23 cellular contexts compared by ENCODE assay signal in the genomic region with DNA sequence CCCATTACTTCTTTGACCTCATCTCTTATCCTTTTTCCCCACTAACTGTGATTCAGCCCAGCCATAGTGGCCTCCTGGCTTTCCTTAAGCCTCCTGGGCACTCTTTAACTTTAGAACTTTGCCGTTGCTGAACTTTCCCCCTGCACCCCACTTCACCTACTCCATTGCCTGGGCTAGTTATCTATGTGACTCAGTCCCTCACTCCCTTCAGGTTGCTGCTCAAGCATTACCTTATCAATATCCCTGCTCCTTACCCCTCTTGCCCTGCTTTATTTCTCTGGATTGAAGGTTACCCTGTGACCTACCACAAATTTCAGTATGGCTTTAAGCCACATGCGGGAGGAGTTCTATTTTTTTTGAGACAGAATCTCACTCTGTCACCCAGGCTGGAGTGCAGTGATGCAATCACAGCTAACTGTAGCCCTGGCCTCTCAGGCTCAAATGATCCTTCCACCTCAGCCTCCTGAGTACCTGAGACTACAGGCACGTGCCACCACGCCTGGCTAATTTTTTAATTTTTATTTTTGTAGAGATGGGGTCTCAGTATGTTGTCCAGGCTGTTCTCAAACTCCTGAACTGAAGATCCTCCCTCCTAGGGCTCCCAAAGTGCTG. TPM values are rescaled to one million over a fixed set of nuclear protein-coding genes. Genes with fewer than 3 reads are reported as not detected.
DNase-seq lines count a peak whose midpoint lies in the region; ATAC-seq, FAIRE-seq and TF ChIP-seq lines count a peak whose summit lies in the region.
"Had no signal": no experiment of that assay in that cellular context is flagged by ENCODE, and none has a peak within 500 bp of the region (broad histone marks: within the 10 kb centered on the region; RNA-seq: fewer than 3 reads in every experiment).

No MANE protein-coding gene starts in this region.

- no peak overlapping the region for H3K27ac ChIP-seq in HepG2 (ENCODE audit: extremely low read length, insufficient read depth, low read length)
- H3K27ac ChIP-seq in right lobe of liver, result no peak overlapping the region
- no peak overlapping the region for H3K27ac ChIP-seq in astrocyte (ENCODE audit: low read depth, low read length)
- no peak overlapping the region for H3K27ac ChIP-seq in prostate gland
- H3K27ac ChIP-seq in neural progenitor cell, result no peak overlapping the region
- H3K27ac ChIP-seq: BLaER1, SJSA1 had no signal

- H3K27me3 ChIP-seq in HepG2 (ENCODE audit: control insufficient read depth in 1 of 2, insufficient read depth in 2 of 2, low read length in 2 of 2) (no peaks in the 10 kb centered on the region), right lobe of liver (no peaks in the 10 kb centered on the region), astrocyte (ENCODE audit: insufficient read depth, low read length) (no peaks in the 10 kb centered on the region), prostate gland (replicated peaks; ENCODE audit: insufficient read depth) (no peaks in the 10 kb centered on the region), neural progenitor cell (no peaks in the 10 kb centered on the region), MG63 (no peaks in the 10 kb centered on the region)
- H3K27me3 ChIP-seq: BLaER1, Peyer's patch, SJSA1 had no signal

- peak overlapping the region; percentile 41 for H3K4me3 Mint-ChIP-seq in astrocyte (ENCODE audit: unreplicated experiment)
- no peak overlapping the region for H3K4me3 Mint-ChIP-seq in nephron progenitor cell
- no peak overlapping the region for H3K4me3 Mint-ChIP-seq in neural progenitor cell
- H3K4me3 Mint-ChIP-seq: CD4-positive, alpha-beta memory T cell; H9 had no signal

- TF ChIP-seq CTCF in HepG2 (CRISPR knock-in tag; IDR thresholded peaks at IDR 0.05) (no peak), right lobe of liver (IDR thresholded peaks at IDR 0.05) (no peak), astrocyte (IDR thresholded peaks at IDR 0.05; ENCODE audit: insufficient read depth, low read depth, low read length) (no peak), nephron progenitor cell (IDR thresholded peaks at IDR 0.05) (no peak), prostate gland (IDR thresholded peaks at IDR 0.05) (no peak), neural progenitor cell (IDR thresholded peaks at IDR 0.05) (no peak)

- H3K9ac ChIP-seq in HepG2 (ENCODE audit: insufficient read depth, low read depth, low read length) (no peak overlapping the region), astrocyte (ENCODE audit: low read length) (no peak overlapping the region), neural progenitor cell (no peak overlapping the region)
- H3K9ac ChIP-seq: BLaER1 had no signal

- TF ChIP-seq RAD21 in HepG2 (CRISPR knock-in tag; IDR thresholded peaks at IDR 0.05), result no peak

- no peaks in the 10 kb centered on the region for H3K36me3 ChIP-seq in HepG2 (replicated peaks in 1 of 2; ENCODE audit: control insufficient read depth in 1 of 2, insufficient read depth in 2 of 2, low read length in 2 of 2)
- no peaks in the 10 kb centered on the region for H3K36me3 ChIP-seq in right lobe of liver
- no peaks in the 10 kb centered on the region for H3K36me3 ChIP-seq in astrocyte (ENCODE audit: insufficient read depth, low read length)
- no peaks in the 10 kb centered on the region for H3K36me3 ChIP-seq in prostate gland
- no peaks in the 10 kb centered on the region for H3K36me3 ChIP-seq in neural progenitor cell
- H3K36me3 ChIP-seq in MG63, result no peaks in the 10 kb centered on the region
- H3K36me3 ChIP-seq: Peyer's patch, SJSA1 had no signal

- intact Hi-C loops in HepG2 (cut with micrococcal nuclease; ENCODE audit: unreplicated experiment), result no loop called here
- intact Hi-C loops in right lobe of liver (cut with DNase I), result no loop called here
- intact Hi-C loops in prostate gland (cut with DNase I), result no loop called here

- no peak for FAIRE-seq in HepG2 (lab: Jason Lieb, UNC)
- FAIRE-seq in astrocyte (lab: Jason Lieb, UNC), result no peak

- H3K4me2 ChIP-seq in HepG2 (ENCODE audit: low read depth, low read length) (no peak overlapping the region), astrocyte (ENCODE audit: low read length) (no peak overlapping the region), neural progenitor cell (no peak overlapping the region)
- H3K4me2 ChIP-seq: BLaER1 had no signal

- H3K9me3 ChIP-seq in HepG2 (ENCODE audit: low read length), result no peaks in the 10 kb centered on the region
- H3K9me3 ChIP-seq in right lobe of liver, result no peaks in the 10 kb centered on the region
- no peaks in the 10 kb centered on the region for H3K9me3 ChIP-seq in astrocyte (ENCODE audit: insufficient read depth, low read depth, low read length)
- no peaks in the 10 kb centered on the region for H3K9me3 ChIP-seq in prostate gland
- no peaks in the 10 kb centered on the region for H3K9me3 ChIP-seq in neural progenitor cell (ENCODE audit: low read depth)
- H3K9me3 ChIP-seq in MG63, result no peaks in the 10 kb centered on the region
- H3K9me3 ChIP-seq: BLaER1, Caco-2, Peyer's patch, SJSA1 had no signal

- H3K27ac Mint-ChIP-seq in astrocyte (ENCODE audit: unreplicated experiment) (no peak overlapping the region), nephron progenitor cell (peak overlapping the region; percentile 20), neural progenitor cell (no peak overlapping the region)
- H3K27ac Mint-ChIP-seq: H9 had no signal

- DNase-seq in HepG2 (ENCODE audit: low spot score) (no peak), right lobe of liver (no peak), astrocyte (ENCODE audit: low read depth) (no peak), nephron progenitor cell (no peak), prostate gland (ENCODE audit: low spot score) (no peak), neural progenitor cell (ENCODE audit: low spot score) (no peak), MG63 (no peak)
- DNase-seq: Caco-2; CD4-positive, alpha-beta memory T cell; DMS 273 treated with DMSO at 0.1 percent for 48 hours; DMS79 treated with DMSO at 0.1 percent for 48 hours; H9; KBM-7; MV-4-11; NCI-H1105 treated with DMSO at 0.1 percent for 48 hours; NCI-H2029 treated with DMSO at 0.1 percent for 48 hours; NCI-H226; NCI-H510A treated with DMSO at 0.1 percent for 48 hours; NCI-H748 treated with DMSO at 0.1 percent for 48 hours; NK-92 treated with Interleukin-12 subunit alpha and Interleukin-12 subunit beta, amount 100 ng/mL, for 24 hours; Peyer's patch had no signal

- ATAC-seq in HepG2 (no peak), right lobe of liver (no peak)

- H3K4me3 ChIP-seq in HepG2 (replicated peaks in 1 of 3; ENCODE audit: insufficient read depth in 1 of 3, low read depth in 2 of 3, low read length in 3 of 3), result no peak overlapping the region
- H3K4me3 ChIP-seq in right lobe of liver, result no peak overlapping the region
- H3K4me3 ChIP-seq in astrocyte (ENCODE audit: insufficient read depth, low read depth, low read length), result no peak overlapping the region
- H3K4me3 ChIP-seq in prostate gland, result no peak overlapping the region
- H3K4me3 ChIP-seq in neural progenitor cell, result no peak overlapping the region
- H3K4me3 ChIP-seq in MG63, result no peak overlapping the region
- H3K4me3 ChIP-seq: BLaER1, Peyer's patch, SJSA1 had no signal

- H3K4me1 ChIP-seq in HepG2 (ENCODE audit: insufficient read depth, low read length), result peaks cover 57% of the 10 kb centered on the region
- H3K4me1 ChIP-seq in right lobe of liver, result peaks cover 0 to 11% (median 2%) of the 10 kb centered on the region in 4 donors
- H3K4me1 ChIP-seq in astrocyte (ENCODE audit: insufficient read depth, low read length), result peaks cover 19% of the 10 kb centered on the region
- H3K4me1 ChIP-seq in prostate gland (replicated peaks), result no peaks in the 10 kb centered on the region
- peaks cover 13% of the 10 kb centered on the region for H3K4me1 ChIP-seq in neural progenitor cell

- POLR2A ChIA-PET in HepG2 (lab: Yijun Ruan, JAX), result interaction anchor here (0.8 kb wide), 1 partner anchor 14 kb away, joined by 3 read pairs; no protein-coding TSS in a partner anchor

- BruUV-seq in HepG2 (replicated peaks; lab: Mats Ljungman, UMichigan), result no TSS peak

- H4K20me1 ChIP-seq in HepG2 (ENCODE audit: insufficient read depth, low read length) (no peaks in the 10 kb centered on the region), astrocyte (ENCODE audit: insufficient read depth, low read length) (no peaks in the 10 kb centered on the region), neural progenitor cell (ENCODE audit: low read depth) (no peaks in the 10 kb centered on the region)
- H4K20me1 ChIP-seq: BLaER1 had no signal

- CTCF ChIA-PET in HepG2 (lab: Yijun Ruan, JAX; ENCODE audit: low intra/inter-chr PET ratio, low total read pairs), result no interaction called here

- peaks cover 10% of the 10 kb centered on the region for H3K4me1 Mint-ChIP-seq in astrocyte (ENCODE audit: low read depth, unreplicated experiment)
- H3K4me1 Mint-ChIP-seq in nephron progenitor cell, result peaks cover 31% of the 10 kb centered on the region
- H3K4me1 Mint-ChIP-seq in neural progenitor cell, result peaks cover 18% of the 10 kb centered on the region

- no peak for TF ChIP-seq EP300 in HepG2 (IDR thresholded peaks at IDR 0.05; ENCODE audit: low read depth in 2 of 2, low read length in 2 of 2)
- TF ChIP-seq EP300 in HepG2 (CRISPR knock-in tag; IDR thresholded peaks at IDR 0.05; ENCODE audit: borderline replicate concordance), result no peak

- TF ChIP-seq POLR2A in HepG2 (IDR thresholded peaks at IDR 0.05; ENCODE audit: insufficient read depth in 1 of 2, low read depth in 2 of 2, low read length in 2 of 2) (no peak), right lobe of liver (IDR thresholded peaks at IDR 0.05) (no peak), prostate gland (IDR thresholded peaks at IDR 0.05) (no peak)

- in situ Hi-C loops in HepG2 (cut with HindIII; ENCODE audit: extremely low pct_ligation_motif_present, low pct_unique_long_range_greater_than_20kb), result no loop called here

- H3F3A ChIP-seq in neural progenitor cell (ENCODE audit: low read depth), result peaks cover 21% of the 10 kb centered on the region

- H3K9me3 Mint-ChIP-seq in astrocyte (ENCODE audit: unreplicated experiment), result no peaks in the 10 kb centered on the region
- no peaks in the 10 kb centered on the region for H3K9me3 Mint-ChIP-seq in nephron progenitor cell
- H3K9me3 Mint-ChIP-seq in neural progenitor cell, result no peaks in the 10 kb centered on the region
- H3K9me3 Mint-ChIP-seq: CD4-positive, alpha-beta memory T cell; H9 had no signal

- no peaks in the 10 kb centered on the region for H3K36me3 Mint-ChIP-seq in astrocyte (ENCODE audit: low read depth, unreplicated experiment)
- peaks cover 5% of the 10 kb centered on the region for H3K36me3 Mint-ChIP-seq in nephron progenitor cell (ENCODE audit: low read depth)
- peaks cover 2% of the 10 kb centered on the region for H3K36me3 Mint-ChIP-seq in neural progenitor cell

- no peaks in the 10 kb centered on the region for H3K79me2 ChIP-seq in HepG2 (ENCODE audit: insufficient read depth, low read length)
- H3K79me2 ChIP-seq in astrocyte (ENCODE audit: insufficient read depth, low read length), result peaks cover 14% of the 10 kb centered on the region
- H3K79me2 ChIP-seq in neural progenitor cell (ENCODE audit: low read depth), result no peaks in the 10 kb centered on the region

- H3K27me3 Mint-ChIP-seq in astrocyte (ENCODE audit: low read depth, unreplicated experiment) (no peaks in the 10 kb centered on the region), nephron progenitor cell (ENCODE audit: low read depth, poor library complexity) (peaks cover 2% of the 10 kb centered on the region), neural progenitor cell (ENCODE audit: insufficient read depth, low read depth) (peaks cover 7% of the 10 kb centered on the region)
- H3K27me3 Mint-ChIP-seq: CD4-positive, alpha-beta memory T cell had no signal

- H2AFZ ChIP-seq in HepG2 (ENCODE audit: low read length) (no peak overlapping the region), astrocyte (ENCODE audit: low read depth, low read length) (no peak overlapping the region), neural progenitor cell (replicated peaks) (no peak overlapping the region)

- 79% methylated on average over 4 of the region's 4 CpGs for WGBS in HepG2 (ENCODE audit: low lambda C conversion rate)
- 93% methylated on average over 4 of the region's 4 CpGs for WGBS in right lobe of liver (ENCODE audit: insufficient coverage, low coverage, low lambda C conversion rate, missing lambda C conversion rate)
- WGBS in prostate gland, result 93% methylated on average over 4 of the region's 4 CpGs

RNA-seq across cellular contexts. Expression of gene MON1A, which starts 3.4 kb away (rescaled TPM):
- total RNA-seq in HepG2 (2016; rRNA removed; fragmentation: Illumina TruSeq; extraction: Trizol) (8.8 and 9.0 TPM in 2 replicates), right lobe of liver (10 to 100 TPM in 2 of 6 experiments, 1 to 10 TPM in 4; 5.4 to 14.2 (median 7.5) TPM), astrocyte (12.4 and 15.2 TPM in 2 replicates), prostate gland (10 to 100 TPM in 1 of 2 donors, 1 to 10 TPM in 1; 7.8 to 12.0 TPM), neural progenitor cell (ENCODE audit: low replicate concordance) (1.9 and 4.5 TPM in 2 replicates)
- 4.7 and 7.5 TPM in 2 replicates for total RNA-seq in HepG2 (2016; cell fraction: cytosol; rRNA removed; fragmentation: Illumina TruSeq; extraction: Trizol; ENCODE audit: low read depth)
- 7.6 and 8.7 TPM in 2 replicates for total RNA-seq in HepG2 (2016; cell fraction: insoluble cytoplasmic fraction; rRNA removed; fragmentation: Illumina TruSeq; extraction: Trizol)
- 12.4 and 17.1 TPM in 2 replicates for total RNA-seq in HepG2 (2016; cell fraction: membrane; rRNA removed; fragmentation: Illumina TruSeq; extraction: Trizol)
- 4.0 and 4.2 TPM in 2 replicates for total RNA-seq in HepG2 (2016; cell fraction: nucleus; rRNA removed; fragmentation: Illumina TruSeq; extraction: Trizol)
- polyA plus RNA-seq in HepG2 (2011; rRNA removed), result 4.6 and 7.0 TPM in 2 replicates
- 4.9 and 7.2 TPM in 2 replicates for polyA plus RNA-seq in HepG2 (2011; cell fraction: cytosol; rRNA removed)
- 6.1 and 7.8 TPM in 2 replicates for polyA plus RNA-seq in HepG2 (2011; cell fraction: nucleus; rRNA removed)
- 3.0 and 6.0 TPM in 2 replicates for polyA plus RNA-seq in HepG2 (2012)
- polyA plus RNA-seq in HepG2 (2016; cell fraction: cytosol; fragmentation: Illumina TruSeq; extraction: Trizol; ENCODE audit: low read depth), result 8.3 and 11.7 TPM in 2 replicates
- polyA plus RNA-seq in HepG2 (2016; cell fraction: insoluble cytoplasmic fraction; fragmentation: Illumina TruSeq; extraction: Trizol; ENCODE audit: low read depth), result 9.1 and 11.2 TPM in 2 replicates
- 12.1 and 13.2 TPM in 2 replicates for polyA plus RNA-seq in HepG2 (2016; cell fraction: membrane; fragmentation: Illumina TruSeq; extraction: Trizol; ENCODE audit: low read depth)
- polyA plus RNA-seq in HepG2 (2016; cell fraction: nucleus; fragmentation: Illumina TruSeq; extraction: Trizol; ENCODE audit: insufficient read depth, low read depth), result 7.3 and 9.2 TPM in 2 replicates
- 9.7 and 15.4 TPM in 2 replicates for polyA minus RNA-seq in HepG2 (2011; rRNA and poly(A)+ RNA removed; ENCODE audit: low replicate concordance)
- 2.9 and 3.6 TPM in 2 replicates for polyA minus RNA-seq in HepG2 (2011; cell fraction: cytosol; rRNA and poly(A)+ RNA removed)
- 3.0 and 3.9 TPM in 2 replicates for polyA minus RNA-seq in HepG2 (2011; cell fraction: nucleus; rRNA and poly(A)+ RNA removed)
- total RNA-seq in MG63 (2014; rRNA removed; shearing (Covaris generic); ENCODE audit: low replicate concordance), result 10.3 and 15.6 TPM in 2 replicates

RNA-seq across cellular contexts. Expression of gene RBM6, which starts 13.7 kb away (rescaled TPM):
- 51.6 and 86.1 TPM in 2 replicates for total RNA-seq in HepG2 (2016; rRNA removed; fragmentation: Illumina TruSeq; extraction: Trizol)
- 26.8 and 28.0 TPM in 2 replicates for total RNA-seq in HepG2 (2016; cell fraction: cytosol; rRNA removed; fragmentation: Illumina TruSeq; extraction: Trizol; ENCODE audit: low read depth)
- 48.1 and 85.0 TPM in 2 replicates for total RNA-seq in HepG2 (2016; cell fraction: insoluble cytoplasmic fraction; rRNA removed; fragmentation: Illumina TruSeq; extraction: Trizol)
- 31.9 and 32.3 TPM in 2 replicates for total RNA-seq in HepG2 (2016; cell fraction: membrane; rRNA removed; fragmentation: Illumina TruSeq; extraction: Trizol)
- total RNA-seq in HepG2 (2016; cell fraction: nucleus; rRNA removed; fragmentation: Illumina TruSeq; extraction: Trizol), result 95.5 and 119 TPM in 2 replicates
- 72.7 and 90.4 TPM in 2 replicates for polyA plus RNA-seq in HepG2 (2011; rRNA removed)
- polyA plus RNA-seq in HepG2 (2011; cell fraction: cytosol; rRNA removed), result 23.6 and 43.4 TPM in 2 replicates
- polyA plus RNA-seq in HepG2 (2011; cell fraction: nucleus; rRNA removed), result 214 and 295 TPM in 2 replicates
- polyA plus RNA-seq in HepG2 (2012), result 89.9 and 108 TPM in 2 replicates
- polyA plus RNA-seq in HepG2 (2016; cell fraction: cytosol; fragmentation: Illumina TruSeq; extraction: Trizol; ENCODE audit: low read depth), result 5.6 and 7.3 TPM in 2 replicates
- 57.9 and 60.9 TPM in 2 replicates for polyA plus RNA-seq in HepG2 (2016; cell fraction: insoluble cytoplasmic fraction; fragmentation: Illumina TruSeq; extraction: Trizol; ENCODE audit: low read depth)
- polyA plus RNA-seq in HepG2 (2016; cell fraction: membrane; fragmentation: Illumina TruSeq; extraction: Trizol; ENCODE audit: low read depth), result 14.4 and 15.0 TPM in 2 replicates
- 284 and 293 TPM in 2 replicates for polyA plus RNA-seq in HepG2 (2016; cell fraction: nucleus; fragmentation: Illumina TruSeq; extraction: Trizol; ENCODE audit: insufficient read depth, low read depth)
- 15.4 and 24.6 TPM in 2 replicates for polyA minus RNA-seq in HepG2 (2011; rRNA and poly(A)+ RNA removed; ENCODE audit: low replicate concordance)
- 8.0 and 12.9 TPM in 2 replicates for polyA minus RNA-seq in HepG2 (2011; cell fraction: cytosol; rRNA and poly(A)+ RNA removed)
- 74.5 and 93.7 TPM in 2 replicates for polyA minus RNA-seq in HepG2 (2011; cell fraction: nucleus; rRNA and poly(A)+ RNA removed)
- total RNA-seq in right lobe of liver, result 10 to 100 TPM; 25.9 to 46.4 (median 32.9) TPM
- total RNA-seq in astrocyte, result 49.0 and 53.9 TPM in 2 replicates
- total RNA-seq in prostate gland, result 100 to 1,000 TPM in 1 of 2 donors, 10 to 100 TPM in 1; 53.1 to 176 TPM
- total RNA-seq in neural progenitor cell (ENCODE audit: low replicate concordance), result 126 and 170 TPM in 2 replicates
- total RNA-seq in MG63 (2014; rRNA removed; shearing (Covaris generic); ENCODE audit: low replicate concordance), result 12.9 and 13.2 TPM in 2 replicates

RNA-seq across cellular contexts. Expression of gene MST1R, which starts 22.6 kb away (rescaled TPM):
- total RNA-seq in HepG2 (2016; rRNA removed; fragmentation: Illumina TruSeq; extraction: Trizol) (0.11 and 0.13 TPM in 2 replicates), right lobe of liver (1 to 10 TPM in 1 of 6 experiments, under 1 TPM in 5; 0.15 to 1.9 (median 0.50) TPM), astrocyte (0.46 and 0.57 TPM in 2 replicates), prostate gland (1 to 10 TPM; 1.5 to 5.5 TPM), neural progenitor cell (ENCODE audit: low replicate concordance) (0.32 and 1.8 TPM in 2 replicates)
- not detected in 2 replicates for total RNA-seq in HepG2 (2016; cell fraction: cytosol; rRNA removed; fragmentation: Illumina TruSeq; extraction: Trizol; ENCODE audit: low read depth)
- total RNA-seq in HepG2 (2016; cell fraction: insoluble cytoplasmic fraction; rRNA removed; fragmentation: Illumina TruSeq; extraction: Trizol), result 0.17 and 0.36 TPM in 2 replicates
- total RNA-seq in HepG2 (2016; cell fraction: membrane; rRNA removed; fragmentation: Illumina TruSeq; extraction: Trizol), result 0.03 TPM in 1 of 2 replicates, not detected in the other
- total RNA-seq in HepG2 (2016; cell fraction: nucleus; rRNA removed; fragmentation: Illumina TruSeq; extraction: Trizol), result 0.28 and 0.37 TPM in 2 replicates
- 0.72 and 0.77 TPM in 2 replicates for polyA plus RNA-seq in HepG2 (2011; rRNA removed)
- polyA plus RNA-seq in HepG2 (2011; cell fraction: cytosol; rRNA removed), result 0.21 TPM in 2 replicates
- 2.3 and 3.4 TPM in 2 replicates for polyA plus RNA-seq in HepG2 (2011; cell fraction: nucleus; rRNA removed)
- 0.09 and 0.52 TPM in 2 replicates for polyA plus RNA-seq in HepG2 (2012)
- polyA plus RNA-seq in HepG2 (2016; cell fraction: cytosol; fragmentation: Illumina TruSeq; extraction: Trizol; ENCODE audit: low read depth), result not detected in 2 replicates
- 0.11 TPM in 1 of 2 replicates, not detected in the other for polyA plus RNA-seq in HepG2 (2016; cell fraction: insoluble cytoplasmic fraction; fragmentation: Illumina TruSeq; extraction: Trizol; ENCODE audit: low read depth)
- 0.17 TPM in 1 of 2 replicates, not detected in the other for polyA plus RNA-seq in HepG2 (2016; cell fraction: membrane; fragmentation: Illumina TruSeq; extraction: Trizol; ENCODE audit: low read depth)
- polyA plus RNA-seq in HepG2 (2016; cell fraction: nucleus; fragmentation: Illumina TruSeq; extraction: Trizol; ENCODE audit: insufficient read depth, low read depth), result 1.2 and 1.4 TPM in 2 replicates
- polyA minus RNA-seq in HepG2 (2011; rRNA and poly(A)+ RNA removed; ENCODE audit: low replicate concordance), result 2.0 and 186 TPM in 2 replicates
- 1.5 and 3.4 TPM in 2 replicates for polyA minus RNA-seq in HepG2 (2011; cell fraction: cytosol; rRNA and poly(A)+ RNA removed)
- 0.77 and 2.4 TPM in 2 replicates for polyA minus RNA-seq in HepG2 (2011; cell fraction: nucleus; rRNA and poly(A)+ RNA removed)
- 1.1 and 1.9 TPM in 2 replicates for total RNA-seq in MG63 (2014; rRNA removed; shearing (Covaris generic); ENCODE audit: low replicate concordance)
- total RNA-seq: SJSA1 had no signal

RNA-seq across cellular contexts. Expression of gene CAMKV, which starts 56.5 kb away (rescaled TPM):
- 0.13 and 0.15 TPM in 2 replicates for total RNA-seq in HepG2 (2016; rRNA removed; fragmentation: Illumina TruSeq; extraction: Trizol)
- total RNA-seq in HepG2 (2016; cell fraction: cytosol; rRNA removed; fragmentation: Illumina TruSeq; extraction: Trizol; ENCODE audit: low read depth), result not detected in 2 replicates
- 0.17 TPM in 1 of 2 replicates, not detected in the other for total RNA-seq in HepG2 (2016; cell fraction: insoluble cytoplasmic fraction; rRNA removed; fragmentation: Illumina TruSeq; extraction: Trizol)
- total RNA-seq in HepG2 (2016; cell fraction: membrane; rRNA removed; fragmentation: Illumina TruSeq; extraction: Trizol), result 0.14 TPM in 1 of 2 replicates, not detected in the other
- total RNA-seq in HepG2 (2016; cell fraction: nucleus; rRNA removed; fragmentation: Illumina TruSeq; extraction: Trizol), result 0.13 and 0.22 TPM in 2 replicates
- polyA plus RNA-seq in HepG2 (2011; rRNA removed), result 0.13 and 0.22 TPM in 2 replicates
- 0.13 and 0.23 TPM in 2 replicates for polyA plus RNA-seq in HepG2 (2011; cell fraction: cytosol; rRNA removed)
- 1.2 and 2.0 TPM in 2 replicates for polyA plus RNA-seq in HepG2 (2011; cell fraction: nucleus; rRNA removed)
- polyA plus RNA-seq in HepG2 (2012), result 0.33 and 0.38 TPM in 2 replicates
- not detected in 2 replicates for polyA plus RNA-seq in HepG2 (2016; cell fraction: cytosol; fragmentation: Illumina TruSeq; extraction: Trizol; ENCODE audit: low read depth)
- polyA plus RNA-seq in HepG2 (2016; cell fraction: insoluble cytoplasmic fraction; fragmentation: Illumina TruSeq; extraction: Trizol; ENCODE audit: low read depth), result 0.13 and 0.26 TPM in 2 replicates
- 0.08 and 0.10 TPM in 2 replicates for polyA plus RNA-seq in HepG2 (2016; cell fraction: membrane; fragmentation: Illumina TruSeq; extraction: Trizol; ENCODE audit: low read depth)
- polyA plus RNA-seq in HepG2 (2016; cell fraction: nucleus; fragmentation: Illumina TruSeq; extraction: Trizol; ENCODE audit: insufficient read depth, low read depth), result 0.53 and 0.60 TPM in 2 replicates
- 0.07 and 0.82 TPM in 2 replicates for polyA minus RNA-seq in HepG2 (2011; rRNA and poly(A)+ RNA removed; ENCODE audit: low replicate concordance)
- polyA minus RNA-seq in HepG2 (2011; cell fraction: cytosol; rRNA and poly(A)+ RNA removed), result not detected in 2 replicates
- polyA minus RNA-seq in HepG2 (2011; cell fraction: nucleus; rRNA and poly(A)+ RNA removed), result 1.3 TPM in 1 of 2 replicates, not detected in the other
- not detected for total RNA-seq in right lobe of liver
- 0.22 and 0.45 TPM in 2 replicates for total RNA-seq in astrocyte
- total RNA-seq in prostate gland, result under 1 TPM in 1 of 2 donors, not detected in 1; 0.97 TPM
- 10.8 and 12.1 TPM in 2 replicates for total RNA-seq in neural progenitor cell (ENCODE audit: low replicate concordance)
- total RNA-seq in MG63 (2014; rRNA removed; shearing (Covaris generic); ENCODE audit: low replicate concordance), result 0.20 TPM in 1 of 2 replicates, not detected in the other
- total RNA-seq: CD4-positive, alpha-beta memory T cell; SJSA1 had no signal
- polyA plus RNA-seq: CD4-positive, alpha-beta memory T cell had no signal
